In the genomic region with DNA sequence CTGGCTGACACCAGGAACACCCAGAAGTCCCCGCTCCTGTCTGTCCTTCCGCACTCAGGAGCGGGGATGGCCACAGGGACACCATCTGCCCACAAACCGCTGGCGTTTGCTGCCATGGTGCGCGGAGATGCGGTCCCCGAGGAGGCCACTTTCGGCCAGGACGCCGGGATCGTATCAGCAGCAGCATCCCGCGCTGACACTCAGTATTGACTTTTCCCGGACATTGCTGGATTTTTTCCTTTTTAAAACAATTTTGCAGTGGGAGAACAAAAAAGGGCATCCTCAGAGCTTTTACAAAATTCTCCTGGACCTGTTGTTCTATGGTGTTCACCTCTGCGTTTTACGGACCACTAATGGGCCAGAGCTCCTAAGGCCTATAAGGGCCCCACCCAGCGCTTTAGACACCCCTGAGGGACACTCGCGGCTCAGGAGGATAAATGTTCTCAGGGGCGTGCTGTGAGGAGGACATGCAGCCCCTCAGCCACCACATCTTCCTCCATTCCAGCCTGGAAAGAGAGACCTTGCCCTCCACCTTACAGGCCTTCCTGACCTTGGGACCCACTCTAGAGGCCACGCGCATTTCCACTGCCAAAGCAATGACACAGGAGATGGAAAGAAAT, we compare ENCODE assay signal across 5 cellular contexts. TPM values are rescaled to one million over a fixed set of nuclear protein-coding genes. Genes with fewer than 3 reads are reported as not detected.
"Had no signal": no experiment of that assay in that cellular context is flagged by ENCODE, and none has a peak within 500 bp of the region (broad histone marks: within the 10 kb centered on the region; RNA-seq: fewer than 3 reads in every experiment).

No MANE protein-coding gene starts in this region.

RNA-seq across cellular contexts. Expression of gene POTEB3, which starts 56.3 kb away (rescaled TPM):
- total RNA-seq: HepG2, HT-29, HT1080, IMR-90, K562 had no signal
